ENCODE assay signal across 8 cellular contexts in genomic region chr17:14541714-14542113, GRCh38.
"Had no signal": no experiment of that assay in that cellular context is flagged by ENCODE, and none has a peak within 500 bp of the region (broad histone marks: within the 10 kb centered on the region; RNA-seq: fewer than 3 reads in every experiment).

No MANE protein-coding gene starts in this region.

- H3K36me3 Mint-ChIP-seq: IgD-negative memory B cell had no signal

- H3K27ac Mint-ChIP-seq: IgD-negative memory B cell had no signal

- FAIRE-seq: HTR-8/SVneo had no signal

- H3K4me2 ChIP-seq: KMS-11 had no signal

- DNase-seq: IMR-90, Karpas-422, KBM-7, KG1 had no signal

- H3K9ac ChIP-seq: KMS-11 had no signal

- H3K4me3 Mint-ChIP-seq: IgD-negative memory B cell had no signal

- H3K27ac ChIP-seq: HL-60, KMS-11 had no signal
